In the genomic region with DNA sequence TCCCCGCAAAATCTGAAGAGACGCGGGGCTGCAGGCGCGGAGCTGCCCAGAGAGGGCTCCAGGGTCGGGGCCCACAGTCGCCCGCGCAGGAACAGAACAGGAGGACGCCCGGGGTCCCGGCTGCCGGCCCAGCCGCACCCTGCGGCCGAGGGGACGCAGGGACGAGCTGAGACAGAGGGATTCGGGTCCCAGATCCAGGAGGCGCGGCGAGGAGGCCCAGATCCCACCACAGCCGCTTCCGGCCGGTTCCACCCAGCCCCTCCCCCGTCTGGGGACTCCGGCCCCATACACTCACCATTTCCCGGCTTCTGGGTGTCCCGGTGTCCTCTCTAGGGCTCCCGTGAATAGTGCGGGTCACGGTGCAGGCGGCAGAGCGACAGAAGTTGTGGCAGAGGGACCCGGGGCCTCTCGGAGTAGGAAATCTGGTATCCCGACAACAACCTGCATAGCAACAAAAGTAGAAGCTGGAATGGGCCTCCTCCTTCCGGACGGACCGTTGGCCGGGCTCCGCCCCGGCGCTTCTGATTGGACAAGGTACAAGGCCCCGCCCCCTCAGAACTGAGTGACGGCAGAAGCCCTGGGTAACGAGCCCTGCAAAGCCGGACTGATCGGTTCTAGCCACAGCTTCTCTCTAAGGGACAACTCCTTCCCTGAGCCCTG, we compare ENCODE assay signal across 8 cellular contexts. TPM values are rescaled to one million over a fixed set of nuclear protein-coding genes. Genes with fewer than 3 reads are reported as not detected.
DNase-seq lines count a peak whose midpoint lies in the region; ATAC-seq, FAIRE-seq and TF ChIP-seq lines count a peak whose summit lies in the region.

ZNF20 (minus strand) TSS at position 466 of the 660 bp plus-strand sequence; CDS start at position 298, 168 bp downstream.

- H3K4me1 Mint-ChIP-seq in T-helper 1 cell treated with Interleukin-12 subunit alpha and Interleukin-12 subunit beta and Interleukin-4 antibody, amounts not matched to agents 30 μg/mL and 1 μg/mL, for 36 hours (ENCODE audit: low read depth), result peaks cover 23% of the 10 kb centered on the region

- peak within 1 kb of the TSS; percentile 82 for H3K4me3 Mint-ChIP-seq in T-helper 1 cell treated with Interleukin-12 subunit alpha and Interleukin-12 subunit beta and Interleukin-4 antibody, amounts not matched to agents 30 μg/mL and 1 μg/mL, for 36 hours

- peaks cover 18% of the 10 kb centered on the region for H3K9me3 Mint-ChIP-seq in T-helper 1 cell treated with Interleukin-12 subunit alpha and Interleukin-12 subunit beta and Interleukin-4 antibody, amounts not matched to agents 30 μg/mL and 1 μg/mL, for 36 hours

- peaks cover under 1 to 17% of the 10 kb centered on the region in 2 donors for H3K36me3 ChIP-seq in psoas muscle (ENCODE audit: insufficient read depth in 1 of 2, low read depth in 1 of 2)

- H3K9me3 ChIP-seq in right cardiac atrium (ENCODE audit: control insufficient read depth, low read length), result no peaks in the 10 kb centered on the region
- H3K9me3 ChIP-seq in psoas muscle, result no peaks in the 10 kb centered on the region

- H3K4me1 ChIP-seq in right cardiac atrium (ENCODE audit: control insufficient read depth, insufficient read depth, low read length) (peaks cover 4% of the 10 kb centered on the region), psoas muscle (peaks cover 5% of the 10 kb centered on the region)

- WGBS in right cardiac atrium, result under 1% methylated on average over 49 of the region's 49 CpGs
- WGBS in psoas muscle, 3 donors, result 0 to 1% (median 0%) methylated on average over 40 to 49 of the region's 49 CpGs

- peak within 1 kb of the TSS; percentile 88 for H3K27ac ChIP-seq in right cardiac atrium (ENCODE audit: low read length)
- H3K27ac ChIP-seq in psoas muscle, result peak within 1 kb of the TSS; percentile 68

- H3K27me3 ChIP-seq in right cardiac atrium (ENCODE audit: control insufficient read depth, insufficient read depth) (no peaks in the 10 kb centered on the region), psoas muscle (ENCODE audit: insufficient read depth in 3 of 3, low read length in 2 of 3) (no peaks in the 10 kb centered on the region)

- intact Hi-C loops in right cardiac atrium (cut with DNase I) (loop anchor here (2.0 to 10.0 kb wide), 8 partner anchors 48 to 343 kb away; partner anchors contain the start of genes ZNF491 (in 1 of the 4), ZNF700 (in 1 of the 4) and ZNF878 (in 1 of the 4)), psoas muscle (cut with DNase I) (loop anchor here (2.0 to 10.0 kb wide), 6 partner anchors 81 to 343 kb away; partner anchors contain the start of genes ZNF700 (in 2 of the 2) and ZNF763 (in 1 of the 2))

- peak within 1 kb of the TSS; percentile 72 for H3K27ac Mint-ChIP-seq in T-helper 1 cell treated with Interleukin-12 subunit alpha and Interleukin-12 subunit beta and Interleukin-4 antibody, amounts not matched to agents 30 μg/mL and 1 μg/mL, for 36 hours

- peak within 1 kb of the TSS; percentile 90 for H3K4me3 ChIP-seq in GM12865 (ENCODE audit: low read depth, low read length)
- peak within 1 kb of the TSS; percentile 98 for H3K4me3 ChIP-seq in right cardiac atrium (ENCODE audit: low read length)
- H3K4me3 ChIP-seq in psoas muscle, result peak within 1 kb of the TSS; percentile 77

- H3K27me3 Mint-ChIP-seq in T-helper 1 cell treated with Interleukin-12 subunit alpha and Interleukin-12 subunit beta and Interleukin-4 antibody, amounts not matched to agents 30 μg/mL and 1 μg/mL, for 36 hours (ENCODE audit: low read depth), result no peaks in the 10 kb centered on the region

- no peak for FAIRE-seq in urothelium cell line (lab: Jason Lieb, UNC)

- DNase-seq in GM12865 (ENCODE audit: low read depth), result peak; percentile 96
- DNase-seq in NCI-H1436 treated with DMSO at 0.1 percent for 48 hours (lab: John Stamatoyannopoulos, UW), result peak; percentile 10
- peak; percentile 34 to 96 (median 90) for DNase-seq in anterior cingulate cortex (lab: John Stamatoyannopoulos, UW)
- peak; percentile 95 to 98 (median 98) for DNase-seq in right cardiac atrium
- DNase-seq in psoas muscle, result peak; percentile 95 to 97
- peak; percentile 90 for DNase-seq in urothelium cell line (ENCODE audit: low spot score)

- H3K36me3 Mint-ChIP-seq in T-helper 1 cell treated with Interleukin-12 subunit alpha and Interleukin-12 subunit beta and Interleukin-4 antibody, amounts not matched to agents 30 μg/mL and 1 μg/mL, for 36 hours (ENCODE audit: low read depth), result peaks cover 31% of the 10 kb centered on the region

- TF ChIP-seq CTCF in GM12865 (IDR thresholded peaks at IDR 0.05; ENCODE audit: insufficient read depth, low read depth, low read length, missing control alignments) (no peak), psoas muscle (IDR thresholded peaks at IDR 0.05) (no peak)

- ATAC-seq in HG02759 (IDR thresholded peaks at IDR 0.05; ENCODE audit: unreplicated experiment), result peak; percentile 92
- ATAC-seq in right cardiac atrium, result peak; percentile 99 to 100
- ATAC-seq in psoas muscle, result peak; percentile 99 to 100 (median 99)

RNA-seq across cellular contexts. Expression of gene ZNF20, which starts in this region (rescaled TPM):
- total RNA-seq in right cardiac atrium, result 1 to 10 TPM in 3 of 4 donors, under 1 TPM in 1; 0.42 to 2.5 (median 2.1) TPM
- polyA plus RNA-seq in right cardiac atrium, result 1.2 TPM
- total RNA-seq in psoas muscle, result under 1 TPM in 3 of 4 donors, not detected in 1; 0.46 to 0.63 (median 0.52) TPM
- 1 to 10 TPM in 1 of 3 donors, under 1 TPM in 2; 0.23 to 2.4 (median 0.44) TPM for polyA plus RNA-seq in psoas muscle

Comparison
In these comparisons a context has a peak if more than half of its experiments do, and no peak if none do; other contexts are left out.
1. Peak in every context shown above with its lines: DNase-seq, ATAC-seq, H3K4me3 ChIP-seq and H3K27ac ChIP-seq.
2. DNase-seq: peak in every context shown above with its lines; median percentile 98 in right cardiac atrium; 96 in GM12865; 96 in psoas muscle; 90 in anterior cingulate cortex; 90 in urothelium cell line; 10 in NCI-H1436 treated with DMSO at 0.1 percent for 48 hours.